Comparison of ENCODE assay signal across 1 cellular context in genomic region chr2:100767810-100768806, GRCh38.
A peak's percentile ranks its signal among the peaks of the same experiment; 100 is the strongest.
TF ChIP-seq lines count a peak whose summit lies in the region.

No MANE protein-coding gene starts in this region.

TF ChIP-seq in HepG2, 621 proteins besides CTCF, POLR2A, EP300 and RAD21 (continued from another document and continues in another):
- TF ChIP-seq HDAC2 (CRISPR knock-in tag; IDR thresholded peaks at IDR 0.05) (0 out of 2 replicates have a peak, but pooled peaks have one; percentile 11), BHLHE40 (IDR thresholded peaks at IDR 0.05; ENCODE audit: low read length) (no peak), ZBTB34 (CRISPR knock-in tag; IDR thresholded peaks at IDR 0.05) (0 out of 2 replicates have a peak, but pooled peaks have one; percentile 25), ATF6 (CRISPR knock-in tag; conservative IDR thresholded peaks at IDR 0.05) (no peak), CEBPB (IDR thresholded peaks at IDR 0.05; ENCODE audit: borderline replicate concordance, low read depth, low read length) (peak; percentile 65; the same call in 1 of the 2 replicates), RCOR2 (CRISPR knock-in tag; IDR thresholded peaks at IDR 0.05) (0 out of 2 replicates have a peak, but pooled peaks have one; percentile 18), ZNF687 (CRISPR knock-in tag; IDR thresholded peaks at IDR 0.05) (peak; percentile 12; the same call in 1 of the 2 replicates), ZNF446 (CRISPR knock-in tag; IDR thresholded peaks at IDR 0.05) (no peak), FOXK1 (CRISPR knock-in tag; IDR thresholded peaks at IDR 0.05; ENCODE audit: borderline replicate concordance, low read depth) (peak; percentile 78; the same call in 1 of the 2 replicates), CSRNP2 (CRISPR knock-in tag; conservative IDR thresholded peaks at IDR 0.05; ENCODE audit: low read depth) (no peak), NFE2L2 (IDR thresholded peaks at IDR 0.05; ENCODE audit: low read length) (no peak), ZNF784 (CRISPR knock-in tag; IDR thresholded peaks at IDR 0.05; ENCODE audit: borderline replicate concordance) (no peak), NR0B2 (CRISPR knock-in tag; IDR thresholded peaks at IDR 0.05) (no peak), ZBTB43 (CRISPR knock-in tag; conservative IDR thresholded peaks at IDR 0.05) (0 out of 2 replicates have a peak, but pooled peaks have one; percentile 23), MED13 (CRISPR knock-in tag; IDR thresholded peaks at IDR 0.05) (no peak), ZUFSP (CRISPR knock-in tag; IDR thresholded peaks at IDR 0.05; ENCODE audit: borderline replicate concordance) (no peak), ZNF496 (CRISPR knock-in tag; IDR thresholded peaks at IDR 0.05; ENCODE audit: insufficient replicate concordance) (no peak), HOMEZ (CRISPR knock-in tag; IDR thresholded peaks at IDR 0.05; ENCODE audit: low read depth) (peak; percentile 71), NFKB2 (CRISPR knock-in tag; IDR thresholded peaks at IDR 0.05; ENCODE audit: borderline replicate concordance) (0 out of 2 replicates have a peak, but pooled peaks have one; percentile 29), TGIF2 (CRISPR knock-in tag; IDR thresholded peaks at IDR 0.05) (no peak), ZNF3 (CRISPR knock-in tag; IDR thresholded peaks at IDR 0.05) (no peak), MAFK (conservative IDR thresholded peaks at IDR 0.05 in 1 of 2, IDR thresholded peaks at IDR 0.05 in 1 of 2; ENCODE audit: low read length in 2 of 2) (no peak), DDIT3 (CRISPR knock-in tag; IDR thresholded peaks at IDR 0.05) (no peak), XBP1 (CRISPR knock-in tag; IDR thresholded peaks at IDR 0.05) (no peak), ZFP1 (CRISPR knock-in tag; IDR thresholded peaks at IDR 0.05) (no peak), RFX3 (CRISPR knock-in tag; IDR thresholded peaks at IDR 0.05) (no peak), NFIB (CRISPR knock-in tag; IDR thresholded peaks at IDR 0.05; ENCODE audit: borderline replicate concordance) (no peak), ZNF12 (CRISPR knock-in tag; IDR thresholded peaks at IDR 0.05) (0 out of 2 replicates have a peak, but pooled peaks have one; percentile 16), KAT7 (CRISPR knock-in tag; IDR thresholded peaks at IDR 0.05; ENCODE audit: borderline replicate concordance) (0 out of 2 replicates have a peak, but pooled peaks have one; percentile 54), ZNF329 (CRISPR knock-in tag; IDR thresholded peaks at IDR 0.05; ENCODE audit: low read depth) (no peak), ZNF792 (CRISPR knock-in tag; IDR thresholded peaks at IDR 0.05) (no peak), ZNF280B (CRISPR knock-in tag; IDR thresholded peaks at IDR 0.05; ENCODE audit: borderline replicate concordance) (no peak), CEBPG (CRISPR knock-in tag; IDR thresholded peaks at IDR 0.05) (peak; percentile 74), ZC3H13 (CRISPR knock-in tag; IDR thresholded peaks at IDR 0.05) (no peak), SNAI1 (CRISPR knock-in tag; IDR thresholded peaks at IDR 0.05; ENCODE audit: borderline replicate concordance) (no peak), FOSL2 (CRISPR knock-in tag; IDR thresholded peaks at IDR 0.05) (peak; percentile 38), ZNF652 (CRISPR knock-in tag; IDR thresholded peaks at IDR 0.05; ENCODE audit: borderline replicate concordance, low read depth) (no peak), ZNF207 (IDR thresholded peaks at IDR 0.05; ENCODE audit: borderline replicate concordance) (no peak), ZFP62 (CRISPR knock-in tag; IDR thresholded peaks at IDR 0.05) (no peak), SP2 (CRISPR knock-in tag; IDR thresholded peaks at IDR 0.05) (no peak), PCBP2 (optimal IDR thresholded peaks at IDR 0.05; ENCODE audit: low read depth, low read length, poor library complexity, severe bottlenecking) (no peak), PRMT3 (CRISPR knock-in tag; IDR thresholded peaks at IDR 0.05; ENCODE audit: borderline replicate concordance, low read depth) (no peak), TFAP4 (IDR thresholded peaks at IDR 0.05; ENCODE audit: borderline replicate concordance, low read depth) (no peak; the same call in 1 of the 2 replicates), NFE2 (CRISPR knock-in tag; IDR thresholded peaks at IDR 0.05) (no peak), HNRNPL (IDR thresholded peaks at IDR 0.05; ENCODE audit: low read depth, low read length) (no peak), ZNF589 (CRISPR knock-in tag; conservative IDR thresholded peaks at IDR 0.05) (no peak), MYC (CRISPR knock-in tag; IDR thresholded peaks at IDR 0.05; ENCODE audit: borderline replicate concordance) (no peak), ZNF878 (CRISPR knock-in tag; IDR thresholded peaks at IDR 0.05) (no peak)
